In genomic region chr19:18587962-18588610, GRCh38 we compare ENCODE assay signal across 8 cellular contexts. TPM values are rescaled to one million over a fixed set of nuclear protein-coding genes. Genes with fewer than 3 reads are reported as not detected.
DNase-seq lines count a peak whose midpoint lies in the region; ATAC-seq and TF ChIP-seq lines count a peak whose summit lies in the region.

No MANE protein-coding gene starts in this region.

- H2AFZ ChIP-seq in parathyroid adenoma, result peak overlapping the region; percentile 99

- peak overlapping the region; percentile 74 for H3K27ac ChIP-seq in parathyroid adenoma

- peaks cover 14% of the 10 kb centered on the region for H3K36me3 ChIP-seq in NT2/D1 (ENCODE audit: insufficient read depth, insufficient read length, low read length)
- H3K36me3 ChIP-seq in parathyroid adenoma (ENCODE audit: control insufficient read depth, insufficient read depth, low read length), result no peaks in the 10 kb centered on the region

- peaks cover 12% of the 10 kb centered on the region for H3K36me3 Mint-ChIP-seq in endothelial cell (ENCODE audit: low read depth, unreplicated experiment)

- ATAC-seq in GM18868 (IDR thresholded peaks at IDR 0.05; ENCODE audit: unreplicated experiment) (peak; percentile 11), GM18909 (IDR thresholded peaks at IDR 0.05; ENCODE audit: poor library complexity, unreplicated experiment) (no peak)

- H3K9ac ChIP-seq in NT2/D1 (ENCODE audit: insufficient read length, low read depth) (peak overlapping the region; percentile 97), parathyroid adenoma (no peak overlapping the region)

- H3K27me3 ChIP-seq in NT2/D1 (ENCODE audit: insufficient read depth, insufficient read length) (no peaks in the 10 kb centered on the region), parathyroid adenoma (ENCODE audit: control insufficient read depth, insufficient read depth, low read length) (no peaks in the 10 kb centered on the region)

- TF ChIP-seq CTCF in endothelial cell (IDR thresholded peaks at IDR 0.05; ENCODE audit: unreplicated experiment) (no peak), parathyroid adenoma (IDR thresholded peaks at IDR 0.05) (no peak)

- H3K4me3 ChIP-seq in NT2/D1 (ENCODE audit: insufficient read length, low read depth), result peak overlapping the region; percentile 95
- peak overlapping the region; percentile 73 for H3K4me3 ChIP-seq in parathyroid adenoma (ENCODE audit: low read depth, low read length)

- DNase-seq in NT2/D1 (ENCODE audit: low read depth, low spot score), result no peak
- no peak for DNase-seq in endothelial cell (ENCODE audit: low spot score)
- no peak for DNase-seq in DMS114 treated with DMSO at 0.1 percent for 48 hours (lab: John Stamatoyannopoulos, UW; ENCODE audit: unreplicated experiment)
- no peak for DNase-seq in NCI-H774 (lab: John Stamatoyannopoulos, UW)
- DNase-seq in activated CD4-positive, CD25-positive, alpha-beta regulatory T cell treated with anti-CD3 and anti-CD28 coated beads, Interleukin-2, amount 50 U/mL, for 72 hours, result no peak

- H3K4me1 ChIP-seq in NT2/D1 (ENCODE audit: insufficient read depth, insufficient read length) (peaks cover 9% of the 10 kb centered on the region), parathyroid adenoma (no peaks in the 10 kb centered on the region)

- H3K4me3 Mint-ChIP-seq in endothelial cell (ENCODE audit: unreplicated experiment), result peak overlapping the region; percentile 91

- peaks cover 38% of the 10 kb centered on the region for H3K4me1 Mint-ChIP-seq in endothelial cell (ENCODE audit: unreplicated experiment)

- H3K4me2 ChIP-seq in parathyroid adenoma (ENCODE audit: low read length), result peak overlapping the region; percentile 72

- no peaks in the 10 kb centered on the region for H3K9me3 Mint-ChIP-seq in endothelial cell (ENCODE audit: unreplicated experiment)

- peaks cover 18% of the 10 kb centered on the region for H3K27me3 Mint-ChIP-seq in endothelial cell (ENCODE audit: unreplicated experiment)

- H3K9me3 ChIP-seq in NT2/D1 (ENCODE audit: insufficient read depth, low read length) (peaks cover 4% of the 10 kb centered on the region; the same call in 1 of the 2 replicates), parathyroid adenoma (ENCODE audit: control insufficient read depth, low read length) (no peaks in the 10 kb centered on the region)

- no peaks in the 10 kb centered on the region for H3K79me2 ChIP-seq in parathyroid adenoma

- peak overlapping the region; percentile 86 for H3K27ac Mint-ChIP-seq in endothelial cell (ENCODE audit: unreplicated experiment)

RNA-seq across cellular contexts. Expression of gene REX1BD, which starts 0.5 kb away (rescaled TPM):
- 88.8 TPM for total RNA-seq in endothelial cell (ENCODE audit: unreplicated experiment)

RNA-seq across cellular contexts. Expression of gene UBA52, which starts 16.4 kb away (rescaled TPM):
- 1,465 TPM for total RNA-seq in endothelial cell (ENCODE audit: unreplicated experiment)

RNA-seq across cellular contexts. Expression of gene CRLF1, which starts 18.5 kb away (rescaled TPM):
- total RNA-seq in endothelial cell (ENCODE audit: unreplicated experiment), result 0.74 TPM

RNA-seq across cellular contexts. Expression of gene TMEM59L, which starts 24.6 kb away (rescaled TPM):
- total RNA-seq in endothelial cell (ENCODE audit: unreplicated experiment), result 0.15 TPM

RNA-seq across cellular contexts. Expression of gene KXD1, which starts 30.4 kb away (rescaled TPM):
- total RNA-seq in endothelial cell (ENCODE audit: unreplicated experiment), result 105 TPM
